Comparison of ENCODE assay signal across 20 cellular contexts in the genomic region with DNA sequence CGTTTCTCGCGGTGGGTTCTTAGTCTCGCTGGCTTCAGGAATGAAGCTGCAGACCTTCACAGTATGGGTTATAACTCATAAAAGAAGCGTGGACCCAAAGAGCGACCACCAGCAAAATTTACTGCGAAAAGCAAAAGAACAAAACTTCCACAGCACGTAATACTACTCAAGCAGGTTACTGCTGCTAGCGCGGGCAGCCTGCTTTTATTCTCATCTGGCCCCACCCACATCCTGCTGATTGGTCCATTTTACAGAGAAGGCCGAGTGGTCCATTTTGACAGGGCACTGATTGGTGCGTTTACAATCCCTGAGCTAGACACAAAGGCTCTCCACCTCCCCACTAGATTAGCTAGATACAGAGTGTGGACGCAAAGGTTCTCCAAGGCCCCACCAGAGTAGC. TPM values are rescaled to one million over a fixed set of nuclear protein-coding genes. Genes with fewer than 3 reads are reported as not detected.
DNase-seq lines count a peak whose midpoint lies in the region; ATAC-seq and TF ChIP-seq lines count a peak whose summit lies in the region.
"Had no signal": no experiment of that assay in that cellular context is flagged by ENCODE, and none has a peak within 500 bp of the region (broad histone marks: within the 10 kb centered on the region; RNA-seq: fewer than 3 reads in every experiment).

No MANE protein-coding gene starts in this region.

- H3K27me3 ChIP-seq in H9 (ENCODE audit: insufficient read depth, low read length) (no peaks in the 10 kb centered on the region), neuronal stem cell (ENCODE audit: control insufficient read depth in 3 of 3, insufficient read depth in 3 of 3, low read depth in 1 of 3, low read length in 3 of 3) (no peaks in the 10 kb centered on the region)
- H3K27me3 ChIP-seq: BLaER1 treated with 17β-estradiol and CSF1 and Interleukin-3, amounts not matched to agents 10 nM and 100 nM had no signal

- H4K8ac ChIP-seq in H9 (replicated peaks; ENCODE audit: insufficient read length, low read depth, low read length) = no peak overlapping the region
- H4K8ac ChIP-seq in neuronal stem cell (ENCODE audit: low read depth, low read length) = no peak overlapping the region

- H3K36me3 Mint-ChIP-seq in activated naive CD8-positive, alpha-beta T cell = no peaks in the 10 kb centered on the region
- H3K36me3 Mint-ChIP-seq in activated naive CD8-positive, alpha-beta T cell treated with anti-CD3 and anti-CD28 coated beads, Interleukin-2, amount 50 U/mL, for 24 hours (ENCODE audit: low read depth) = peaks cover 3% of the 10 kb centered on the region
- peaks cover 49% of the 10 kb centered on the region for H3K36me3 Mint-ChIP-seq in activated naive CD8-positive, alpha-beta T cell treated with anti-CD3 and anti-CD28 coated beads, Interleukin-2, amount 10 ng/mL, durations not matched to agents 7 days and 5 days
- peaks cover 0 to 5% (median 0%) of the 10 kb centered on the region in 3 experiments; a peak in 1 of 7 replicates for H3K36me3 Mint-ChIP-seq in H9 (ENCODE audit: insufficient read depth in 1 of 3, low read depth in 3 of 3)

- H3K23ac ChIP-seq in H9 (ENCODE audit: insufficient read length, low read depth, low read length) (no peak overlapping the region), neuronal stem cell (ENCODE audit: low read depth, low read length, poor library complexity) (no peak overlapping the region)

- H2BK20ac ChIP-seq in H9 (ENCODE audit: low read depth, low read length, poor library complexity, severe bottlenecking) = no peak overlapping the region

- H3K27ac Mint-ChIP-seq in activated naive CD8-positive, alpha-beta T cell = no peak overlapping the region
- H3K27ac Mint-ChIP-seq in activated naive CD8-positive, alpha-beta T cell treated with anti-CD3 and anti-CD28 coated beads, Interleukin-2, amount 50 U/mL, for 24 hours = no peak overlapping the region
- H3K27ac Mint-ChIP-seq in activated naive CD8-positive, alpha-beta T cell treated with anti-CD3 and anti-CD28 coated beads, Interleukin-2, amount 10 ng/mL, durations not matched to agents 7 days and 5 days = peak overlapping the region; percentile 31
- H3K27ac Mint-ChIP-seq in H9 = no peak overlapping the region

- no peaks in the 10 kb centered on the region for H3K9me3 Mint-ChIP-seq in activated naive CD8-positive, alpha-beta T cell (ENCODE audit: low read depth)
- H3K9me3 Mint-ChIP-seq in activated naive CD8-positive, alpha-beta T cell treated with anti-CD3 and anti-CD28 coated beads, Interleukin-2, amount 50 U/mL, for 24 hours = peaks cover 4% of the 10 kb centered on the region
- H3K9me3 Mint-ChIP-seq in activated naive CD8-positive, alpha-beta T cell treated with anti-CD3 and anti-CD28 coated beads, Interleukin-2, amount 10 ng/mL, durations not matched to agents 7 days and 5 days = peaks cover 8% of the 10 kb centered on the region
- no peaks in the 10 kb centered on the region for H3K9me3 Mint-ChIP-seq in H9

- no peaks in the 10 kb centered on the region for H3K79me2 ChIP-seq in H9 (ENCODE audit: insufficient read depth, low read length)

- H4K91ac ChIP-seq in H9 (ENCODE audit: insufficient read length, low read depth, low read length) = no peak overlapping the region
- H4K91ac ChIP-seq in neuronal stem cell (ENCODE audit: low read depth, low read length, poor library complexity) = no peak overlapping the region

- no peak overlapping the region for H3T11ph ChIP-seq in H9 (ENCODE audit: low read length)

- H3K56ac ChIP-seq in H9 (ENCODE audit: insufficient read length, low read depth, low read length) = no peak overlapping the region

- no peak overlapping the region for H2BK120ac ChIP-seq in H9 (ENCODE audit: low read depth, low read length, poor library complexity, severe bottlenecking)
- no peak overlapping the region for H2BK120ac ChIP-seq in neuronal stem cell (ENCODE audit: low read depth, low read length)

- H3K4me1 ChIP-seq in H9 (ENCODE audit: insufficient read depth, low read length) (peaks cover 2% of the 10 kb centered on the region; the same call in 1 of the 2 replicates), neuronal stem cell (ENCODE audit: control insufficient read depth in 2 of 2, insufficient read depth in 1 of 2, low read depth in 1 of 2, low read length in 2 of 2) (no peaks in the 10 kb centered on the region)

- no peaks in the 10 kb centered on the region for H3K27me3 Mint-ChIP-seq in activated naive CD8-positive, alpha-beta T cell
- no peaks in the 10 kb centered on the region for H3K27me3 Mint-ChIP-seq in activated naive CD8-positive, alpha-beta T cell treated with anti-CD3 and anti-CD28 coated beads, Interleukin-2, amount 50 U/mL, for 24 hours
- no peaks in the 10 kb centered on the region for H3K27me3 Mint-ChIP-seq in activated naive CD8-positive, alpha-beta T cell treated with anti-CD3 and anti-CD28 coated beads, Interleukin-2, amount 10 ng/mL, durations not matched to agents 7 days and 5 days
- no peaks in the 10 kb centered on the region for H3K27me3 Mint-ChIP-seq in H9 (ENCODE audit: low read depth)
- H3K27me3 Mint-ChIP-seq: B cell had no signal

- H4K20me1 ChIP-seq in H9 (ENCODE audit: control insufficient read depth, insufficient read depth, insufficient read length) = no peaks in the 10 kb centered on the region

- H3K18ac ChIP-seq in H9 (ENCODE audit: insufficient read length, low read depth, low read length) (no peak overlapping the region), neuronal stem cell (ENCODE audit: low read length) (no peak overlapping the region)

- H3K79me1 ChIP-seq in H9 (ENCODE audit: insufficient read depth, low read depth, low read length, poor library complexity, severe bottlenecking) (no peaks in the 10 kb centered on the region), neuronal stem cell (ENCODE audit: low read depth, low read length) (no peaks in the 10 kb centered on the region)

- H2BK15ac ChIP-seq in H9 (ENCODE audit: low read depth, low read length) (no peak overlapping the region), neuronal stem cell (ENCODE audit: low read length) (no peak overlapping the region)

- TF ChIP-seq CTCF in H9 (conservative IDR thresholded peaks at IDR 0.05) = no peak

- H3K9me3 ChIP-seq in H9 (ENCODE audit: control insufficient read depth, low read depth, low read length) (no peaks in the 10 kb centered on the region), neuronal stem cell (replicated peaks in 1 of 2; ENCODE audit: control insufficient read depth in 2 of 2, insufficient read depth in 1 of 2, low read depth in 1 of 2, low read length in 2 of 2) (no peaks in the 10 kb centered on the region)

- peaks cover 35% of the 10 kb centered on the region for H3K4me1 Mint-ChIP-seq in activated naive CD8-positive, alpha-beta T cell (ENCODE audit: low read depth)
- peaks cover 29% of the 10 kb centered on the region for H3K4me1 Mint-ChIP-seq in activated naive CD8-positive, alpha-beta T cell treated with anti-CD3 and anti-CD28 coated beads, Interleukin-2, amount 50 U/mL, for 24 hours
- H3K4me1 Mint-ChIP-seq in activated naive CD8-positive, alpha-beta T cell treated with anti-CD3 and anti-CD28 coated beads, Interleukin-2, amount 10 ng/mL, durations not matched to agents 7 days and 5 days = peaks cover 31% of the 10 kb centered on the region
- peaks cover 4% of the 10 kb centered on the region in 2 experiments for H3K4me1 Mint-ChIP-seq in H9

- DNase-seq in activated naive CD8-positive, alpha-beta T cell treated with anti-CD3 and anti-CD28 coated beads, Interleukin-2, amount 50 U/mL, for 24 hours = no peak
- no peak for DNase-seq in activated naive CD8-positive, alpha-beta T cell treated with anti-CD3 and anti-CD28 coated beads, Interleukin-2, amount 10 ng/mL, durations not matched to agents 7 days and 5 days
- peak; percentile 22 for DNase-seq in islet precursor cell
- no peak for DNase-seq in SW 1271 (lab: John Stamatoyannopoulos, UW)
- no peak for DNase-seq in H9
- no peak for DNase-seq in neuronal stem cell (ENCODE audit: low spot score)
- DNase-seq: CD8-positive, alpha-beta memory T cell; COR-L47; DMS 273 treated with DMSO at 0.1 percent for 48 hours; DMS53; DND-41; EL; GOT3; H7 had no signal

- no peak for ATAC-seq in activated naive CD8-positive, alpha-beta T cell treated with anti-CD3 and anti-CD28 coated beads, Interleukin-2, amount 50 U/mL, for 24 hours
- no peak for ATAC-seq in activated naive CD8-positive, alpha-beta T cell treated with anti-CD3 and anti-CD28 coated beads, Interleukin-2, amount 10 ng/mL, durations not matched to agents 7 days and 5 days (ENCODE audit: low read depth)
- ATAC-seq: GM12878 had no signal

- no peaks in the 10 kb centered on the region for H3K23me2 ChIP-seq in H9 (ENCODE audit: insufficient read length, low read depth, low read length, poor library complexity, severe bottlenecking)

- H3K14ac ChIP-seq in H9 (ENCODE audit: insufficient read depth, low read length) = no peak overlapping the region
- H3K14ac ChIP-seq in neuronal stem cell (ENCODE audit: low read length) = no peak overlapping the region

- no peaks in the 10 kb centered on the region for H3K36me3 ChIP-seq in neuronal stem cell (replicated peaks in 1 of 2; ENCODE audit: control insufficient read depth in 2 of 2, insufficient read depth in 2 of 2, low read length in 2 of 2)

- peak overlapping the region; percentile 30 for H3K4me3 Mint-ChIP-seq in activated naive CD8-positive, alpha-beta T cell
- H3K4me3 Mint-ChIP-seq in activated naive CD8-positive, alpha-beta T cell treated with anti-CD3 and anti-CD28 coated beads, Interleukin-2, amount 50 U/mL, for 24 hours = no peak overlapping the region
- H3K4me3 Mint-ChIP-seq in activated naive CD8-positive, alpha-beta T cell treated with anti-CD3 and anti-CD28 coated beads, Interleukin-2, amount 10 ng/mL, durations not matched to agents 7 days and 5 days = peak overlapping the region; percentile 66
- no peak overlapping the region for H3K4me3 Mint-ChIP-seq in H9
- H3K4me3 Mint-ChIP-seq: B cell; CD8-positive, alpha-beta memory T cell had no signal

- POLR2A ChIA-PET in activated naive CD8-positive, alpha-beta T cell treated with anti-CD3 and anti-CD28 coated beads, Interleukin-2, amount 10 ng/mL, durations not matched to agents 7 days and 5 days (lab: Charles Lee) = interaction anchor here (0.9 to 3.2 kb wide), 7 partner anchors 8 to 53 kb away, joined by 3 to 14 read pairs (median 4); no protein-coding TSS in a partner anchor

- whole genome bisulfite sequencing in H9 (ENCODE audit: extremely low coverage, insufficient read length, low lambda C conversion rate) = no CpG with 5 or more reads among the region's 13 CpGs
- no CpG with 5 or more reads among the region's 13 CpGs for WGBS in neuronal stem cell (ENCODE audit: extremely low coverage in 2 of 2, insufficient read length in 2 of 2, insufficient replicate concordance in 1 of 2), 2 donors

- H2BK12ac ChIP-seq in H9 (ENCODE audit: insufficient read length, low read depth, low read length) = no peak overlapping the region
- H2BK12ac ChIP-seq in neuronal stem cell (ENCODE audit: low read length) = no peak overlapping the region

- H3K4me2 ChIP-seq in H9 (ENCODE audit: insufficient read depth, insufficient read length, low read length) (no peak overlapping the region), neuronal stem cell (ENCODE audit: insufficient read depth, low read length, poor library complexity, severe bottlenecking) (no peak overlapping the region)

- H3K9ac ChIP-seq in H9 (ENCODE audit: extremely low read depth, insufficient read length, low read length) (no peak overlapping the region), neuronal stem cell (ENCODE audit: low read depth, low read length, poor library complexity) (no peak overlapping the region)
- H3K9ac ChIP-seq: BLaER1 treated with 17β-estradiol and CSF1 and Interleukin-3, amounts not matched to agents 10 nM and 100 nM had no signal

- H2AK5ac ChIP-seq in H9 (ENCODE audit: insufficient read length, low read length) (no peak overlapping the region), neuronal stem cell (ENCODE audit: low read depth, low read length) (no peak overlapping the region)

- no peak overlapping the region for H4K5ac ChIP-seq in H9 (ENCODE audit: insufficient read length, low read depth, low read length)

- H3K4me3 ChIP-seq in neuronal stem cell (ENCODE audit: low read length in 2 of 2) = no peak overlapping the region
- H3K4me3 ChIP-seq: GM12878 had no signal

- H3K27ac ChIP-seq in H9 (ENCODE audit: insufficient read length, low read depth, low read length) = no peak overlapping the region
- H3K27ac ChIP-seq in neuronal stem cell (replicated peaks; ENCODE audit: low read length) = no peak overlapping the region

- H2BK5ac ChIP-seq in H9 (ENCODE audit: insufficient read length, low read length) (no peak overlapping the region), neuronal stem cell (ENCODE audit: low read length) (no peak overlapping the region)

- H3K4ac ChIP-seq in H9 (ENCODE audit: low read depth, low read length) (no peak overlapping the region), neuronal stem cell (ENCODE audit: low read length) (no peak overlapping the region)

- H2AFZ ChIP-seq in H9 (ENCODE audit: low read length) (no peak overlapping the region), neuronal stem cell (ENCODE audit: low read length) (no peak overlapping the region)

RNA-seq across cellular contexts. Expression of gene LY86, which starts 17.4 kb away (rescaled TPM):
- 1 to 10 TPM; 5.5 to 5.7 TPM for total RNA-seq in activated naive CD8-positive, alpha-beta T cell treated with anti-CD3 and anti-CD28 coated beads, Interleukin-2, amount 10 ng/mL, durations not matched to agents 7 days and 5 days
- not detected in 2 replicates for total RNA-seq in H9 (2021)
- not detected for polyA plus RNA-seq in neuronal stem cell (2013, experiment 1 of 2)
- polyA plus RNA-seq in neuronal stem cell (2013, experiment 2 of 2) = not detected
- total RNA-seq: A172, G401, H7 had no signal

Comparison
In these comparisons a context has a peak if more than half of its experiments do, and no peak if none do; other contexts are left out.
1. H3K4me3 Mint-ChIP-seq: peak in activated naive CD8-positive, alpha-beta T cell (single experiment) and activated naive CD8-positive, alpha-beta T cell treated with anti-CD3 and anti-CD28 coated beads, Interleukin-2, amount 10 ng/mL, durations not matched to agents 7 days and 5 days (single experiment); none in activated naive CD8-positive, alpha-beta T cell treated with anti-CD3 and anti-CD28 coated beads, Interleukin-2, amount 50 U/mL, for 24 hours (single experiment) and H9 (0 of 2).